ENCODE assay signal across 18 cellular contexts in the genomic region with DNA sequence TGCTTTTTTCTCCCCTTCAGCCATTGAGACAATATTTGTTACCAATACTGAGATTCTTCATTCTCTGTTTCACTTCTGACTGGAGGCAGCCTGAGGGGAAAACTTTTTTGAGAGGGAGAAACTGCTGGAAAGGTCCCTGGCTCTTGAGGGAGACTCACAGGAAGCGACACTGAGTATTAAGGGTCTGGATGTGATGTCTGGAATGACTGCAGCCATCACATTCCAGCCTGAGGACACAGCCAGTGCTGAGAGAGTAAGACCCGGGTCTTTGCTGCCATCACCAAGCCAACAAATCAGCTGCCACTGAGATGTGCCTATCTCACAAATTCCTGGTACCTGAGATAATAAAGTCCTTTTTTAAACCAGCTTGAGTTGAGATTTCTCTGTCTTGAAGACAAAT.
DNase-seq lines count a peak whose midpoint lies in the region; TF ChIP-seq lines count a peak whose summit lies in the region.
"Had no signal": no experiment of that assay in that cellular context is flagged by ENCODE, and none has a peak within 500 bp of the region (broad histone marks: within the 10 kb centered on the region; RNA-seq: fewer than 3 reads in every experiment).

No MANE protein-coding gene starts in this region.

- H3K4me2 ChIP-seq in mesendoderm (ENCODE audit: low read length), result no peak overlapping the region
- no peak overlapping the region for H3K4me2 ChIP-seq in hepatocyte
- H3K4me2 ChIP-seq: BLaER1 had no signal

- H3K79me2 ChIP-seq in mesendoderm (ENCODE audit: control insufficient read depth, insufficient read depth, low read length), result no peaks in the 10 kb centered on the region
- no peaks in the 10 kb centered on the region for H3K79me2 ChIP-seq in hepatocyte

- peak overlapping the region; percentile 79 for H3K4ac ChIP-seq in mesendoderm (ENCODE audit: low read depth, low read length)

- DNase-seq in ELF-1 (ENCODE audit: low read depth, low spot score) (peak; percentile 19), mesendoderm (peak; percentile 72), hepatocyte (ENCODE audit: low spot score) (no peak), OCI-M1 (lab: John Stamatoyannopoulos, UW) (no peak)
- DNase-seq in activated naive CD8-positive, alpha-beta T cell treated with anti-CD3 and anti-CD28 coated beads for 36 hours, result no peak
- DNase-seq: CD4-positive, CD25-positive, alpha-beta regulatory T cell; CD8-positive, alpha-beta memory T cell; DMS 273 treated with DMSO at 0.1 percent for 48 hours; DMS79; EL; GF-D8; HFFc6 had no signal

- H3K4me3 Mint-ChIP-seq in activated naive CD8-positive, alpha-beta T cell treated with anti-CD3 and anti-CD28 coated beads for 36 hours, result no peak overlapping the region
- H3K4me3 Mint-ChIP-seq: B cell; CD4-positive, CD25-positive, alpha-beta regulatory T cell; CD8-positive, alpha-beta memory T cell; HFFc6 had no signal

- H3K27me3 Mint-ChIP-seq in activated naive CD8-positive, alpha-beta T cell treated with anti-CD3 and anti-CD28 coated beads for 36 hours, result peaks cover 3% of the 10 kb centered on the region
- H3K27me3 Mint-ChIP-seq: B cell; CD4-positive, CD25-positive, alpha-beta regulatory T cell had no signal

- no peak overlapping the region for H3K23ac ChIP-seq in mesendoderm (ENCODE audit: low read length)

- TF ChIP-seq CTCF in hepatocyte (IDR thresholded peaks at IDR 0.05; ENCODE audit: poor library complexity), result no peak

- no peak overlapping the region for H2AFZ ChIP-seq in hepatocyte

- peaks cover 11% of the 10 kb centered on the region for H3K9me3 Mint-ChIP-seq in activated naive CD8-positive, alpha-beta T cell treated with anti-CD3 and anti-CD28 coated beads for 36 hours

- no peak overlapping the region for H3K4me3 ChIP-seq in HUES64 (ENCODE audit: low read length)
- H3K4me3 ChIP-seq in mesendoderm (ENCODE audit: low read length), result no peak overlapping the region
- H3K4me3 ChIP-seq in hepatocyte, result no peak overlapping the region
- H3K4me3 ChIP-seq: BLaER1, HAP-1 had no signal

- no peaks in the 10 kb centered on the region for H4K20me1 ChIP-seq in hepatocyte (ENCODE audit: insufficient read depth, poor library complexity, severe bottlenecking)
- H4K20me1 ChIP-seq: BLaER1 had no signal

- peaks cover 9% of the 10 kb centered on the region; the same call in 1 of the 2 replicates for H3K4me1 ChIP-seq in HUES64 (ENCODE audit: insufficient read depth, low read length)
- no peaks in the 10 kb centered on the region for H3K4me1 ChIP-seq in mesendoderm (ENCODE audit: control insufficient read depth, low read depth, low read length)
- no peaks in the 10 kb centered on the region for H3K4me1 ChIP-seq in hepatocyte (ENCODE audit: insufficient read depth)
- H3K4me1 ChIP-seq: BLaER1, HAP-1 had no signal

- H3K79me1 ChIP-seq in mesendoderm (ENCODE audit: low read length), result no peaks in the 10 kb centered on the region

- no peaks in the 10 kb centered on the region for H3K4me1 Mint-ChIP-seq in activated naive CD8-positive, alpha-beta T cell treated with anti-CD3 and anti-CD28 coated beads for 36 hours
- H3K4me1 Mint-ChIP-seq: B cell; CD4-positive, CD25-positive, alpha-beta regulatory T cell; CD8-positive, alpha-beta memory T cell had no signal

- H4K5ac ChIP-seq in mesendoderm (ENCODE audit: low read length), result no peak overlapping the region

- H3K56ac ChIP-seq in mesendoderm (ENCODE audit: low read length), result peak overlapping the region; percentile 17

- no peak overlapping the region for H3K27ac Mint-ChIP-seq in activated naive CD8-positive, alpha-beta T cell treated with anti-CD3 and anti-CD28 coated beads for 36 hours
- H3K27ac Mint-ChIP-seq: B cell; CD4-positive, CD25-positive, alpha-beta regulatory T cell; CD8-positive, alpha-beta memory T cell; HFFc6 had no signal

- WGBS in HUES64, result 88% methylated on average over 2 of the region's 2 CpGs
- WGBS in mesendoderm (ENCODE audit: extremely low coverage, insufficient coverage, low lambda C conversion rate), result no CpG with 5 or more reads among the region's 2 CpGs
- 69% methylated on average over 2 of the region's 2 CpGs for WGBS in hepatocyte (ENCODE audit: low lambda C conversion rate, missing lambda C conversion rate)

- H3K9ac ChIP-seq in HUES64 (ENCODE audit: low read depth, low read length), result no peak overlapping the region
- no peak overlapping the region for H3K9ac ChIP-seq in mesendoderm (ENCODE audit: low read length)
- H3K9ac ChIP-seq: BLaER1 had no signal

- H3K36me3 ChIP-seq in HUES64 (ENCODE audit: insufficient read depth, low read length) (no peaks in the 10 kb centered on the region), mesendoderm (ENCODE audit: control insufficient read depth, insufficient read depth, low read length) (no peaks in the 10 kb centered on the region), hepatocyte (replicated peaks; ENCODE audit: insufficient read depth, low read depth) (no peaks in the 10 kb centered on the region)
- H3K36me3 ChIP-seq: BLaER1, HAP-1 had no signal

- H3K9me3 ChIP-seq in HUES64 (ENCODE audit: insufficient read depth, low read depth, low read length) (peaks cover 19% of the 10 kb centered on the region), hepatocyte (ENCODE audit: low read depth) (no peaks in the 10 kb centered on the region)
- H3K9me3 ChIP-seq: HAP-1 had no signal

- peak overlapping the region; percentile 10; the same call in 1 of the 2 replicates for H3K27ac ChIP-seq in HUES64 (ENCODE audit: low read depth, low read length)
- H3K27ac ChIP-seq in mesendoderm (ENCODE audit: low read depth, low read length), result no peak overlapping the region
- H3K27ac ChIP-seq in hepatocyte, result no peak overlapping the region
- H3K27ac ChIP-seq: 22Rv1, BLaER1, C4-2B had no signal

- no peak overlapping the region for H3K18ac ChIP-seq in mesendoderm (ENCODE audit: low read length)

- no peaks in the 10 kb centered on the region for H3K27me3 ChIP-seq in HUES64 (ENCODE audit: insufficient read depth, low read length)
- H3K27me3 ChIP-seq in mesendoderm (ENCODE audit: insufficient read depth, low read length, poor library complexity), result no peaks in the 10 kb centered on the region
- no peaks in the 10 kb centered on the region for H3K27me3 ChIP-seq in hepatocyte
- H3K27me3 ChIP-seq: BLaER1 had no signal

- no peaks in the 10 kb centered on the region for H3K9me2 ChIP-seq in hepatocyte (replicated peaks; ENCODE audit: insufficient read depth)

- peak overlapping the region; percentile 23 for H2BK5ac ChIP-seq in mesendoderm (ENCODE audit: low read length)

- no peak overlapping the region for H4K8ac ChIP-seq in mesendoderm (ENCODE audit: low read depth, low read length)

- no peak overlapping the region for H2AK5ac ChIP-seq in mesendoderm (ENCODE audit: low read length)

- H2BK120ac ChIP-seq in mesendoderm (ENCODE audit: low read depth, low read length), result no peak overlapping the region

- no peak overlapping the region for H2BK15ac ChIP-seq in mesendoderm (replicated peaks; ENCODE audit: low read depth)

- H3K36me3 Mint-ChIP-seq in activated naive CD8-positive, alpha-beta T cell treated with anti-CD3 and anti-CD28 coated beads for 36 hours, result no peaks in the 10 kb centered on the region
- H3K36me3 Mint-ChIP-seq: CD4-positive, CD25-positive, alpha-beta regulatory T cell; CD8-positive, alpha-beta memory T cell had no signal

Comparison
In these comparisons a context has a peak if more than half of its experiments do, and no peak if none do; other contexts are left out.
1. DNase-seq: peak in ELF-1 (single experiment) and mesendoderm (single experiment); none in activated naive CD8-positive, alpha-beta T cell treated with anti-CD3 and anti-CD28 coated beads for 36 hours (single experiment), hepatocyte (single experiment) and OCI-M1 (single experiment).